ENCODE assay signal across 8 cellular contexts in genomic region chr7:23468721-23469149, GRCh38. TPM values are rescaled to one million over a fixed set of nuclear protein-coding genes. Genes with fewer than 3 reads are reported as not detected.
DNase-seq lines count a peak whose midpoint lies in the region; ATAC-seq and TF ChIP-seq lines count a peak whose summit lies in the region.

No MANE protein-coding gene starts in this region.

- no peak for TF ChIP-seq CTCF in omental fat pad (IDR thresholded peaks at IDR 0.05)

- H3K18ac ChIP-seq in mesenchymal stem cell (ENCODE audit: low read depth in 1 of 2, low read length in 2 of 2) = peak overlapping the region; percentile 97 to 99

- no peak overlapping the region for H2AFZ ChIP-seq in mesenchymal stem cell (ENCODE audit: low read depth, low read length)

- H3K27ac ChIP-seq in mesenchymal stem cell (ENCODE audit: low read length, poor library complexity, severe bottlenecking) = peak overlapping the region; percentile 83

- peak overlapping the region; percentile 69 for H3K9ac ChIP-seq in mesenchymal stem cell (ENCODE audit: low read length)

- H2AK5ac ChIP-seq in mesenchymal stem cell (ENCODE audit: low read length, severe bottlenecking) = no peak overlapping the region

- H4K91ac ChIP-seq in mesenchymal stem cell (ENCODE audit: low read length) = peak overlapping the region; percentile 96

- H2BK120ac ChIP-seq in mesenchymal stem cell (ENCODE audit: low read depth, low read length) = peak overlapping the region; percentile 88

- peak overlapping the region; percentile 88 for H3K4me2 ChIP-seq in mesenchymal stem cell (ENCODE audit: low read length, poor library complexity, severe bottlenecking)

- ATAC-seq in GM21717 (IDR thresholded peaks at IDR 0.05; ENCODE audit: unreplicated experiment) = no peak
- no peak for ATAC-seq in omental fat pad (ENCODE audit: low FRiP score)

- H2BK5ac ChIP-seq in mesenchymal stem cell (ENCODE audit: low read depth, low read length, poor library complexity, severe bottlenecking) = peak overlapping the region; percentile 68

- peak overlapping the region; percentile 86 to 97 for H3K14ac ChIP-seq in mesenchymal stem cell (ENCODE audit: low read length in 2 of 2)

- H4K8ac ChIP-seq in mesenchymal stem cell (ENCODE audit: low read length) = peak overlapping the region; percentile 80

- DNase-seq in LHCN-M2 (ENCODE audit: low read depth) (peak; percentile 15), astrocyte of the hippocampus (ENCODE audit: low read depth, low spot score) (peak; percentile 54), mesenchymal stem cell (no peak), mucosa of gallbladder (ENCODE audit: low spot score) (no peak), omental fat pad (ENCODE audit: low spot score) (no peak), NCI-H2081 treated with DMSO at 0.1 percent for 48 hours (lab: John Stamatoyannopoulos, UW) (no peak)

- no peaks in the 10 kb centered on the region for H3K36me3 ChIP-seq in mesenchymal stem cell (ENCODE audit: control insufficient read depth in 1 of 2, insufficient read depth in 2 of 2, low read depth in 1 of 2, low read length in 2 of 2)

- under 1% methylated on average over 21 of the region's 29 CpGs for WGBS in mesenchymal stem cell

- peaks cover 0 to 87% of the 10 kb centered on the region in 2 experiments for H3K27me3 ChIP-seq in mesenchymal stem cell (ENCODE audit: control insufficient read depth in 1 of 2, insufficient read depth in 1 of 2, low read length in 2 of 2)

- peaks cover 11% of the 10 kb centered on the region for H3K4me1 ChIP-seq in mesenchymal stem cell (ENCODE audit: control insufficient read depth, insufficient read depth, low read depth, low read length)

- peak overlapping the region; percentile 94 for H2BK15ac ChIP-seq in mesenchymal stem cell (ENCODE audit: low read depth, poor library complexity, severe bottlenecking)

- H3K23ac ChIP-seq in mesenchymal stem cell (ENCODE audit: low read length in 2 of 2) = peak overlapping the region; percentile 98 to 100

- H3K79me1 ChIP-seq in mesenchymal stem cell (replicated peaks; ENCODE audit: low read length, poor library complexity, severe bottlenecking) = peaks cover 1% of the 10 kb centered on the region

- H2BK12ac ChIP-seq in mesenchymal stem cell (ENCODE audit: low read length in 2 of 2) = peak overlapping the region; percentile 9 to 65

- H3K4ac ChIP-seq in mesenchymal stem cell (ENCODE audit: low read depth in 1 of 2, low read length in 2 of 2) = peak overlapping the region; percentile 98

- H3K4me3 ChIP-seq in GM08714 (ENCODE audit: low read length) (peak overlapping the region; percentile 76), mesenchymal stem cell (ENCODE audit: insufficient read depth in 1 of 2, low read depth in 1 of 2, low read length in 2 of 2) (peak overlapping the region; percentile 78 to 81)

- H3K9me3 ChIP-seq in mesenchymal stem cell (ENCODE audit: control insufficient read depth, low read length) = no peaks in the 10 kb centered on the region

RNA-seq across cellular contexts. Expression of gene IGF2BP3, which starts 1.6 kb away (rescaled TPM):
- total RNA-seq in LHCN-M2 (2014; rRNA removed) (60.3 and 63.3 TPM in 2 replicates), mucosa of gallbladder (0.66 TPM), omental fat pad (1 to 10 TPM in 2 of 4 donors, under 1 TPM in 2; 0.32 to 2.3 (median 1.4) TPM)
- polyA plus RNA-seq in LHCN-M2 (2012) = 15.1 TPM
- polyA plus RNA-seq in mesenchymal stem cell (2013, experiment 1 of 2) = 122 TPM
- polyA plus RNA-seq in mesenchymal stem cell (2013, experiment 2 of 2) = 117 TPM

Comparison
In these comparisons a context has a peak if more than half of its experiments do, and no peak if none do; other contexts are left out.
1. DNase-seq: peak in LHCN-M2 (single experiment) and astrocyte of the hippocampus (single experiment); none in mesenchymal stem cell (single experiment), mucosa of gallbladder (single experiment), omental fat pad (single experiment) and NCI-H2081 treated with DMSO at 0.1 percent for 48 hours (single experiment).
2. RNA of gene IGF2BP3, which starts 1.6 kb away (total RNA-seq): 60.3 to 63.3 TPM in LHCN-M2; 0.32 to 2.3 TPM in omental fat pad and 0.66 TPM in mucosa of gallbladder (single experiment); every median in the first group is over 10 times any median in the second.